9 cellular contexts compared by ENCODE assay signal in genomic region chr4:40227284-40227683, GRCh38. TPM values are rescaled to one million over a fixed set of nuclear protein-coding genes. Genes with fewer than 3 reads are reported as not detected.
DNase-seq lines count a peak whose midpoint lies in the region; ATAC-seq, FAIRE-seq and TF ChIP-seq lines count a peak whose summit lies in the region.
"Had no signal": no experiment of that assay in that cellular context is flagged by ENCODE, and none has a peak within 500 bp of the region (broad histone marks: within the 10 kb centered on the region; RNA-seq: fewer than 3 reads in every experiment).

No MANE protein-coding gene starts in this region.

- no peak for TF ChIP-seq CTCF in mesothelial cell of epicardium (IDR thresholded peaks at IDR 0.05; ENCODE audit: unreplicated experiment)

- FAIRE-seq in urothelium cell line (lab: Jason Lieb, UNC) = no peak
- FAIRE-seq: endometrium had no signal

- POLR2A ChIA-PET in CD8-positive, alpha-beta memory T cell (lab: Charles Lee) = interaction anchor here (0.7 to 2.0 kb wide), 8 partner anchors 13 to 81 kb away, joined by 3 to 7 read pairs (median 4); no protein-coding TSS in a partner anchor

- no peaks in the 10 kb centered on the region for H3K9me3 ChIP-seq in CD8-positive, alpha-beta memory T cell (ENCODE audit: low read length)

- peaks cover 83 to 95% (median 94%) of the 10 kb centered on the region in 3 donors for H3K4me1 Mint-ChIP-seq in CD8-positive, alpha-beta memory T cell
- peaks cover 5% of the 10 kb centered on the region for H3K4me1 Mint-ChIP-seq in mesothelial cell of epicardium

- CTCF ChIA-PET in CD8-positive, alpha-beta memory T cell (lab: Charles Lee) = interaction anchor here (1.0 to 15.7 kb wide), 12 partner anchors 8 to 99 kb away, joined by 3 to 194 read pairs (median 6); partner anchors contain the start of gene RHOH

- peak overlapping the region; percentile 93 to 98 (median 96) for H3K27ac Mint-ChIP-seq in CD8-positive, alpha-beta memory T cell
- no peak overlapping the region for H3K27ac Mint-ChIP-seq in mesothelial cell of epicardium

- no peak overlapping the region for H3K4me3 ChIP-seq in CD8-positive, alpha-beta memory T cell (ENCODE audit: low read length)

- H3K36me3 Mint-ChIP-seq in CD8-positive, alpha-beta memory T cell = peaks cover 10 to 73% (median 21%) of the 10 kb centered on the region in 3 donors
- H3K36me3 Mint-ChIP-seq in mesothelial cell of epicardium = no peaks in the 10 kb centered on the region

- peaks cover 96% of the 10 kb centered on the region for H3K4me1 ChIP-seq in CD8-positive, alpha-beta memory T cell (ENCODE audit: insufficient read depth, low read length)

- H3K4me3 Mint-ChIP-seq in CD8-positive, alpha-beta memory T cell = peak overlapping the region; percentile 67 to 91 (median 76)
- no peak overlapping the region for H3K4me3 Mint-ChIP-seq in mesothelial cell of epicardium

- no peak overlapping the region for H3K27ac ChIP-seq in CD8-positive, alpha-beta memory T cell (ENCODE audit: low read depth, low read length)

- no peaks in the 10 kb centered on the region for H3K9me3 Mint-ChIP-seq in CD8-positive, alpha-beta memory T cell
- H3K9me3 Mint-ChIP-seq in mesothelial cell of epicardium = peaks cover 8% of the 10 kb centered on the region

- peaks cover 3% of the 10 kb centered on the region for H3K36me3 ChIP-seq in CD8-positive, alpha-beta memory T cell (ENCODE audit: insufficient read depth, low read length)

- H3K27me3 Mint-ChIP-seq in CD8-positive, alpha-beta memory T cell = no peaks in the 10 kb centered on the region
- no peaks in the 10 kb centered on the region for H3K27me3 Mint-ChIP-seq in mesothelial cell of epicardium (ENCODE audit: low read depth)

- no peaks in the 10 kb centered on the region for H3K27me3 ChIP-seq in CD8-positive, alpha-beta memory T cell (ENCODE audit: insufficient read depth, low read length, poor library complexity, severe bottlenecking)

- ATAC-seq in GM19467 (IDR thresholded peaks at IDR 0.05; ENCODE audit: unreplicated experiment) (peak; percentile 44), HG03460 (IDR thresholded peaks at IDR 0.05; ENCODE audit: unreplicated experiment) (peak; percentile 47)

- peak in 1 of 5 donors; percentile 69 for DNase-seq in CD8-positive, alpha-beta memory T cell
- peak; percentile 70 for DNase-seq in activated naive CD4-positive, alpha-beta T cell treated with anti-CD3 and anti-CD28 coated beads, Interleukin-2, amount 50 U/mL, for 16 hours
- DNase-seq in urothelium cell line (ENCODE audit: low spot score) = no peak
- no peak for DNase-seq in mesothelial cell of epicardium (ENCODE audit: low spot score in 2 of 2, unreplicated experiment in 2 of 2)
- no peak for DNase-seq in NCI-H2081 treated with DMSO at 0.1 percent for 48 hours (lab: John Stamatoyannopoulos, UW)
- DNase-seq in germinal center (ENCODE audit: low spot score) = no peak

RNA-seq across cellular contexts. Expression of gene RHOH, which starts 30.5 kb away (rescaled TPM):
- 100 to 1,000 TPM; 148 TPM for total RNA-seq in CD8-positive, alpha-beta memory T cell
- 262 TPM for polyA plus RNA-seq in CD8-positive, alpha-beta memory T cell
- 0.25 to 0.40 TPM (median 0.29 TPM) in 3 replicates for total RNA-seq in mesothelial cell of epicardium

Comparison
In these comparisons a context has a peak if more than half of its experiments do, and no peak if none do; other contexts are left out.
1. RNA of gene RHOH, which starts 30.5 kb away (total RNA-seq): 148 TPM in CD8-positive, alpha-beta memory T cell; 0.25 to 0.40 TPM in mesothelial cell of epicardium; every median in the first group is over 100 times any median in the second.